9 cellular contexts compared by ENCODE assay signal in genomic region chr2:7083580-7084509, GRCh38.
DNase-seq lines count a peak whose midpoint lies in the region; TF ChIP-seq lines count a peak whose summit lies in the region.
"Had no signal": no experiment of that assay in that cellular context is flagged by ENCODE, and none has a peak within 500 bp of the region (broad histone marks: within the 10 kb centered on the region; RNA-seq: fewer than 3 reads in every experiment).

No MANE protein-coding gene starts in this region.

- H3K4me3 ChIP-seq in choroid plexus epithelial cell (ENCODE audit: low read depth, low read length) (no peak overlapping the region), retinal pigment epithelial cell (ENCODE audit: low read length) (no peak overlapping the region), suprapubic skin (no peak overlapping the region)
- H3K4me3 ChIP-seq: pancreas had no signal

- H3K14ac ChIP-seq in H9 (ENCODE audit: insufficient read depth, low read length) = no peak overlapping the region; the same call in 1 of the 2 replicates

- H4K8ac ChIP-seq in H9 (replicated peaks; ENCODE audit: insufficient read length, low read depth, low read length) = no peak overlapping the region

- TF ChIP-seq POLR2A in suprapubic skin (IDR thresholded peaks at IDR 0.05) = no peak

- H3K27me3 Mint-ChIP-seq in H9 (ENCODE audit: low read depth) = peaks cover 2% of the 10 kb centered on the region; the same call in 1 of the 2 replicates

- no peak overlapping the region for H4K5ac ChIP-seq in H9 (ENCODE audit: insufficient read length, low read depth, low read length)

- H3K56ac ChIP-seq in H9 (ENCODE audit: insufficient read length, low read depth, low read length) = no peak overlapping the region

- H3K9me3 Mint-ChIP-seq in H9 = peaks cover 7% of the 10 kb centered on the region in 2 experiments

- TF ChIP-seq CTCF in H9 (conservative IDR thresholded peaks at IDR 0.05) = peak; percentile 82
- TF ChIP-seq CTCF in choroid plexus epithelial cell (conservative IDR thresholded peaks at IDR 0.05; ENCODE audit: low read depth, low read length) = peak; percentile 74
- peak; percentile 65 for TF ChIP-seq CTCF in retinal pigment epithelial cell (conservative IDR thresholded peaks at IDR 0.05; ENCODE audit: low read depth, low read length)
- no peak for TF ChIP-seq CTCF in suprapubic skin (IDR thresholded peaks at IDR 0.05)

- no CpG with 5 or more reads among the region's 10 CpGs for WGBS in H9 (ENCODE audit: extremely low coverage, insufficient read length, low lambda C conversion rate)
- WGBS in suprapubic skin = 72% methylated on average over 10 of the region's 10 CpGs

- H3K27ac ChIP-seq in H9 (ENCODE audit: insufficient read length, low read depth, low read length) (no peak overlapping the region), suprapubic skin (no peak overlapping the region)
- H3K27ac ChIP-seq: pancreas had no signal

- no peaks in the 10 kb centered on the region for H3K27me3 ChIP-seq in H9 (ENCODE audit: insufficient read depth, low read length)
- H3K27me3 ChIP-seq in suprapubic skin = no peaks in the 10 kb centered on the region
- H3K27me3 ChIP-seq: pancreas had no signal

- no peak overlapping the region for H2AK5ac ChIP-seq in H9 (ENCODE audit: insufficient read length, low read length)

- no peak for TF ChIP-seq EP300 in suprapubic skin (IDR thresholded peaks at IDR 0.05)

- H3K4me1 Mint-ChIP-seq in H9 = no peaks in the 10 kb centered on the region

- H3K4ac ChIP-seq in H9 (ENCODE audit: low read depth, low read length) = no peak overlapping the region

- no peaks in the 10 kb centered on the region for H3K79me2 ChIP-seq in H9 (ENCODE audit: insufficient read depth, low read length)

- H3K9me3 ChIP-seq in H9 (ENCODE audit: control insufficient read depth, low read depth, low read length) (no peaks in the 10 kb centered on the region), suprapubic skin (no peaks in the 10 kb centered on the region)
- H3K9me3 ChIP-seq: pancreas had no signal

- H3K23me2 ChIP-seq in H9 (ENCODE audit: insufficient read length, low read depth, low read length, poor library complexity, severe bottlenecking) = no peaks in the 10 kb centered on the region

- H4K91ac ChIP-seq in H9 (ENCODE audit: insufficient read length, low read depth, low read length) = no peak overlapping the region

- no peak overlapping the region for H2BK20ac ChIP-seq in H9 (ENCODE audit: low read depth, low read length, poor library complexity, severe bottlenecking)

- H2BK15ac ChIP-seq in H9 (ENCODE audit: low read depth, low read length) = no peak overlapping the region

- no peaks in the 10 kb centered on the region for H3K4me1 ChIP-seq in H9 (ENCODE audit: insufficient read depth, low read length)
- H3K4me1 ChIP-seq in suprapubic skin = no peaks in the 10 kb centered on the region
- H3K4me1 ChIP-seq: pancreas had no signal

- no peak overlapping the region for H3K18ac ChIP-seq in H9 (ENCODE audit: insufficient read length, low read depth, low read length)

- no peaks in the 10 kb centered on the region for H4K20me1 ChIP-seq in H9 (ENCODE audit: control insufficient read depth, insufficient read depth, insufficient read length)

- H3K9ac ChIP-seq in H9 (ENCODE audit: extremely low read depth, insufficient read length, low read length) = no peak overlapping the region

- no peak overlapping the region for H3K27ac Mint-ChIP-seq in H9

- H2BK12ac ChIP-seq in H9 (ENCODE audit: insufficient read length, low read depth, low read length) = no peak overlapping the region

- no peak overlapping the region for H2AFZ ChIP-seq in H9 (ENCODE audit: low read length)

- H3K23ac ChIP-seq in H9 (ENCODE audit: insufficient read length, low read depth, low read length) = no peak overlapping the region

- DNase-seq in Daoy (ENCODE audit: low read depth) = peak; percentile 28
- DNase-seq in H9 = peak; percentile 63
- peak; percentile 60 to 65 for DNase-seq in NOMO-1 (lab: John Stamatoyannopoulos, UW; ENCODE audit: unreplicated experiment in 2 of 2)
- peak; percentile 72 for DNase-seq in choroid plexus epithelial cell (ENCODE audit: low read depth)
- DNase-seq in retinal pigment epithelial cell (ENCODE audit: low read depth) = no peak
- no peak for DNase-seq in cortex of kidney (lab: John Stamatoyannopoulos, UW)
- no peak for DNase-seq in cerebellum (ENCODE audit: low spot score)
- DNase-seq in suprapubic skin (ENCODE audit: low spot score in 2 of 2) = no peak

- H3K36me3 Mint-ChIP-seq in H9 (ENCODE audit: insufficient read depth in 1 of 3, low read depth in 3 of 3) = peaks cover 0 to 5% (median 5%) of the 10 kb centered on the region in 3 experiments; a peak in 5 of 7 replicates

- no peak overlapping the region for H3T11ph ChIP-seq in H9 (ENCODE audit: low read length)

- no peak overlapping the region for H2BK120ac ChIP-seq in H9 (ENCODE audit: low read depth, low read length, poor library complexity, severe bottlenecking)

- no peak overlapping the region for H3K4me3 Mint-ChIP-seq in H9

- H3K36me3 ChIP-seq in suprapubic skin = no peaks in the 10 kb centered on the region
- H3K36me3 ChIP-seq: pancreas had no signal

- no peaks in the 10 kb centered on the region for H3K79me1 ChIP-seq in H9 (ENCODE audit: insufficient read depth, low read depth, low read length, poor library complexity, severe bottlenecking)

- H3K4me2 ChIP-seq in H9 (ENCODE audit: insufficient read depth, insufficient read length, low read length) = no peak overlapping the region

- no peak overlapping the region for H2BK5ac ChIP-seq in H9 (ENCODE audit: insufficient read length, low read length)

Comparison
In these comparisons a context has a peak if more than half of its experiments do, and no peak if none do; other contexts are left out.
1. DNase-seq: peak in Daoy (single experiment), H9 (single experiment), NOMO-1 (2 of 2) and choroid plexus epithelial cell (single experiment); none in retinal pigment epithelial cell (single experiment), cortex of kidney (single experiment), cerebellum (single experiment) and suprapubic skin (0 of 2).
2. CTCF ChIP-seq: peak in H9 (single experiment), choroid plexus epithelial cell (single experiment) and retinal pigment epithelial cell (single experiment); none in suprapubic skin (0 of 2).